ENCODE assay signal across 8 cellular contexts in genomic region chr7:123534383-123535260, GRCh38. TPM values are rescaled to one million over a fixed set of nuclear protein-coding genes. Genes with fewer than 3 reads are reported as not detected.
A peak's percentile ranks its signal among the peaks of the same experiment; 100 is the strongest.
DNase-seq lines count a peak whose midpoint lies in the region; ATAC-seq and TF ChIP-seq lines count a peak whose summit lies in the region.

IQUB (minus strand) TSS chr7:123534595; CDS start chr7:123512340, 22,255 bp downstream.

- H3K9me3 Mint-ChIP-seq in neural progenitor cell = no peaks in the 10 kb centered on the region

- peak within 1 kb of the TSS; percentile 96 for H3K27ac Mint-ChIP-seq in neural progenitor cell

- H3K4me2 ChIP-seq in MM.1S (ENCODE audit: low read depth, low read length) (peak within 1 kb of the TSS; percentile 90), neural progenitor cell (peak within 1 kb of the TSS; percentile 94)

- peaks cover 4% of the 10 kb centered on the region; the same call in 1 of the 2 replicates for H3K4me1 ChIP-seq in ES-I3 (ENCODE audit: insufficient read depth, low read length)
- H3K4me1 ChIP-seq in HAP-1 = peaks cover 9% of the 10 kb centered on the region; the same call in 1 of the 2 replicates
- peaks cover 5% of the 10 kb centered on the region; the same call in 1 of the 2 replicates for H3K4me1 ChIP-seq in MM.1S (ENCODE audit: low read length)
- peaks cover 17% of the 10 kb centered on the region for H3K4me1 ChIP-seq in foreskin keratinocyte
- peaks cover 9% of the 10 kb centered on the region for H3K4me1 ChIP-seq in neural progenitor cell
- H3K4me1 ChIP-seq in stomach smooth muscle (ENCODE audit: control insufficient read depth, insufficient read depth, low read length) = peaks cover 5% of the 10 kb centered on the region

- H3F3A ChIP-seq in MM.1S (ENCODE audit: insufficient read depth, low read length) (peaks cover 11% of the 10 kb centered on the region; the same call in 1 of the 2 replicates), neural progenitor cell (ENCODE audit: low read depth) (peaks cover 26% of the 10 kb centered on the region)

- H3K9ac ChIP-seq in ES-I3 (ENCODE audit: low read depth, low read length) = peak within 1 kb of the TSS; percentile 98
- H3K9ac ChIP-seq in MM.1S (ENCODE audit: low read length) = peak within 1 kb of the TSS; percentile 64
- no peak within 1 kb of the TSS for H3K9ac ChIP-seq in neural progenitor cell
- H3K9ac ChIP-seq in stomach smooth muscle (ENCODE audit: low read length in 2 of 2) = peak within 1 kb of the TSS; percentile 60 to 66

- peaks cover 6% of the 10 kb centered on the region for H3K27me3 Mint-ChIP-seq in neural progenitor cell (ENCODE audit: insufficient read depth, low read depth)

- peak; percentile 88 for ATAC-seq in foreskin keratinocyte

- H2AFZ ChIP-seq in MM.1S (ENCODE audit: low read length) (peak within 1 kb of the TSS; percentile 81), neural progenitor cell (replicated peaks) (peak within 1 kb of the TSS; percentile 83)

- H3K4me3 Mint-ChIP-seq in neural progenitor cell = peak within 1 kb of the TSS; percentile 95

- H3K27me3 ChIP-seq in HAP-1 (ENCODE audit: low read depth) = peaks cover 12% of the 10 kb centered on the region
- H3K27me3 ChIP-seq in MM.1S (replicated peaks; ENCODE audit: insufficient read depth, low read length) = peaks cover 19% of the 10 kb centered on the region
- peaks cover 26% of the 10 kb centered on the region for H3K27me3 ChIP-seq in foreskin keratinocyte
- H3K27me3 ChIP-seq in neural progenitor cell = peaks cover 17% of the 10 kb centered on the region
- H3K27me3 ChIP-seq in stomach smooth muscle (ENCODE audit: control insufficient read depth in 1 of 2, insufficient read depth in 2 of 2, low read length in 2 of 2) = peaks cover 0 to 4% of the 10 kb centered on the region in 2 donors

- peak; percentile 95 to 99 for DNase-seq in HAP-1 (ENCODE audit: low spot score in 2 of 2)
- DNase-seq in MM.1S = peak; percentile 97
- DNase-seq in SHP77 treated with DMSO at 0.1 percent for 48 hours (lab: John Stamatoyannopoulos, UW) = peak; percentile 88
- peak; percentile 92 for DNase-seq in activated gamma-delta T cell treated with anti-CD3 and anti-CD28 coated beads, Interleukin-2, amount 50 U/mL, for 16 hours (ENCODE audit: low read depth)
- DNase-seq in foreskin keratinocyte = peak; percentile 77 to 90
- DNase-seq in neural progenitor cell (ENCODE audit: low spot score) = peak; percentile 99

- TF ChIP-seq CTCF in MM.1S (IDR thresholded peaks at IDR 0.05; ENCODE audit: low read length) (no peak), foreskin keratinocyte (conservative IDR thresholded peaks at IDR 0.05) (no peak), neural progenitor cell (IDR thresholded peaks at IDR 0.05) (no peak)

- H3K79me2 ChIP-seq in MM.1S (ENCODE audit: low read length) (no peaks in the 10 kb centered on the region), neural progenitor cell (ENCODE audit: low read depth) (no peaks in the 10 kb centered on the region)

- H4K20me1 ChIP-seq in MM.1S (ENCODE audit: insufficient read depth, low read length) = no peaks in the 10 kb centered on the region
- no peaks in the 10 kb centered on the region for H4K20me1 ChIP-seq in neural progenitor cell (ENCODE audit: low read depth)

- in situ Hi-C loops in HAP-1 (cut with MboI; ENCODE audit: low sequenced_read_pairs) = no loop called here

- H3K27ac ChIP-seq in MM.1S (ENCODE audit: low read length) (peak within 1 kb of the TSS; percentile 55; the same call in 1 of the 2 replicates), foreskin keratinocyte (no peak within 1 kb of the TSS), neural progenitor cell (no peak within 1 kb of the TSS), stomach smooth muscle (ENCODE audit: low read length) (peak within 1 kb of the TSS; percentile 74)

- H3K9me2 ChIP-seq in MM.1S (replicated peaks; ENCODE audit: insufficient read depth, low read length) = no peaks in the 10 kb centered on the region

- no peaks in the 10 kb centered on the region for H3K36me3 Mint-ChIP-seq in neural progenitor cell

- H3K9me3 ChIP-seq in ES-I3 (ENCODE audit: control insufficient read depth, insufficient read depth, low read length) (no peaks in the 10 kb centered on the region; the same call in 1 of the 2 replicates), HAP-1 (no peaks in the 10 kb centered on the region), MM.1S (replicated peaks; ENCODE audit: insufficient read depth, low read length) (no peaks in the 10 kb centered on the region), neural progenitor cell (ENCODE audit: low read depth) (no peaks in the 10 kb centered on the region), stomach smooth muscle (ENCODE audit: control insufficient read depth in 2 of 2, low read length in 2 of 2) (no peaks in the 10 kb centered on the region)

- H3K36me3 ChIP-seq in ES-I3 (ENCODE audit: insufficient read depth, low read length) (no peaks in the 10 kb centered on the region), HAP-1 (replicated peaks) (no peaks in the 10 kb centered on the region), MM.1S (replicated peaks; ENCODE audit: insufficient read depth, low read length) (no peaks in the 10 kb centered on the region), neural progenitor cell (no peaks in the 10 kb centered on the region), stomach smooth muscle (ENCODE audit: control insufficient read depth in 2 of 2, insufficient read depth in 2 of 2, low read length in 2 of 2) (no peaks in the 10 kb centered on the region)

- H3K4me3 ChIP-seq in HAP-1 = peak within 1 kb of the TSS; percentile 65
- H3K4me3 ChIP-seq in MM.1S (ENCODE audit: low read length) = peak within 1 kb of the TSS; percentile 73
- peak within 1 kb of the TSS; percentile 64 for H3K4me3 ChIP-seq in neural progenitor cell
- peak within 1 kb of the TSS; percentile 83 to 85 for H3K4me3 ChIP-seq in stomach smooth muscle (ENCODE audit: low read length in 2 of 2)

- H3K4me1 Mint-ChIP-seq in neural progenitor cell = peaks cover 16% of the 10 kb centered on the region

RNA-seq across cellular contexts. Expression of gene IQUB, which starts in this region (rescaled TPM):
- total RNA-seq in foreskin keratinocyte (0.04 and 0.07 TPM in 2 replicates), neural progenitor cell (ENCODE audit: low replicate concordance) (0.58 and 0.84 TPM in 2 replicates)
- 0.01 TPM in 1 of 2 replicates, not detected in the other for polyA plus RNA-seq in foreskin keratinocyte

Comparison
In these comparisons a context has a peak if more than half of its experiments do, and no peak if none do; other contexts are left out.
1. Peak in DNase-seq and ATAC-seq in foreskin keratinocyte; RNA of the gene not detected or under 1 TPM.
2. Peak in DNase-seq, H3K4me3 ChIP-seq and H3K4me2 ChIP-seq in neural progenitor cell; RNA of the gene not detected or under 1 TPM.
3. H3K27ac ChIP-seq: peak in MM.1S (single experiment) and stomach smooth muscle (single experiment); none in foreskin keratinocyte (single experiment) and neural progenitor cell (single experiment).
4. Peak in every context shown above with its lines, with median percentiles within 50 percentile points of each other: DNase-seq and H3K4me3 ChIP-seq.